In the genomic region with DNA sequence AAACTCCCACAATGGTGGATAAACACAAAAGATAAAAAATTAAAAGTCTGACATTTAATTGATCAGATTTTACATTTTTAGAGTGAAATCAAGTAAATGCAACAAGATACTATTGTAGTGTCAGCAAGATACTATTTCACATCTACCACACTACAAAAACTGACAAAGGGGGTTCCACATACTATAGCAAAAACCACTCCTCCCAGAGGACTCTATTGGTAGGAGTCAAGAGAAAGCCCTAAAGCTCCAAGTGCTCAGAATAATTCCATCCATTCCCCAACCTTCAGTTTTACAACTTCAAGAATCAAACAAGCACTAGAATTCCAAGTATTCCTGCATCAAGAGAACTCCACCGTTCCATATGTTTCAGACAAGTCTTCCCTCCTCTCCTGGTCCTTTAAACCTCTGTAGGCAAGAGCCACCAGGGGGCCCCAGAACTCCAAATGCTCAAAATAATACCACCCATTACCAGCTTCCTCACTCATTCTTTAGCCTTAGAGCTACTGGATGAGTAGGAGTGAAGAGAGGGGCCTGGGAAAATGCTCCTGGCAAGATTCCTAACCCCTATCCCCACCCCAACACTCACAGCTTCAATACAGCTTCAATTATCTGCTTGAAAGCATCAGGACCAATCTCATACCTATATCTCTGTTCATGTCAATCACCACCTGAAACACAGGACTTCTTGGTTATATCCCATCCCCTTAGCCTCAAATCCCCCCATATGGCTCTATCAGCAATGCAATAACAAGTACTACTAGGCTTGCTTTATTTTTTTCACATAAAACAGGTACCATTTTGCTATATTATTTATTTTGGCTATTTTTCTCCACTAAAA, we compare ENCODE assay signal across 1 cellular context.
A peak's percentile ranks its signal among the peaks of the same experiment; 100 is the strongest.
TF ChIP-seq lines count a peak whose summit lies in the region.

No MANE protein-coding gene starts in this region.

TF ChIP-seq in IMR-90, 13 proteins besides CTCF, POLR2A, EP300 and RAD21:
- no peak for TF ChIP-seq NFE2L2 (IDR thresholded peaks at IDR 0.05; ENCODE audit: low read depth, low read length)
- peak; percentile 70 for TF ChIP-seq SMC3 (IDR thresholded peaks at IDR 0.05; ENCODE audit: low read depth, low read length)
- TF ChIP-seq CEBPB (IDR thresholded peaks at IDR 0.05; ENCODE audit: low read depth, low read length): no peak
- no peak for TF ChIP-seq BHLHE40 (IDR thresholded peaks at IDR 0.05; ENCODE audit: low read depth, low read length)
- TF ChIP-seq RCOR1 (IDR thresholded peaks at IDR 0.05; ENCODE audit: insufficient replicate concordance, low read length): no peak
- no peak for TF ChIP-seq MXI1 (IDR thresholded peaks at IDR 0.05; ENCODE audit: borderline replicate concordance, low read depth, low read length)
- TF ChIP-seq USF2 (IDR thresholded peaks at IDR 0.05; ENCODE audit: low read depth, low read length): no peak
